Comparison of ENCODE assay signal across 8 cellular contexts in genomic region chr13:109786457-109787134, GRCh38. TPM values are rescaled to one million over a fixed set of nuclear protein-coding genes. Genes with fewer than 3 reads are reported as not detected.
A peak's percentile ranks its signal among the peaks of the same experiment; 100 is the strongest.
DNase-seq lines count a peak whose midpoint lies in the region; ATAC-seq and TF ChIP-seq lines count a peak whose summit lies in the region.

Gene IRS2 (minus strand): TSS chr13:109786583. CDS start chr13:109786053, 530 bp downstream.

- no peak for TF ChIP-seq CTCF in right atrium auricular region (IDR thresholded peaks at IDR 0.05)

- peak within 1 kb of the TSS; percentile 96 to 98 for H3K27ac ChIP-seq in right atrium auricular region

- H3K36me3 ChIP-seq in right atrium auricular region: peaks cover 33% of the 10 kb centered on the region

- peak within 1 kb of the TSS; percentile 83 to 84 for H3K4me3 ChIP-seq in right atrium auricular region

- DNase-seq in NCI-H1436 treated with DMSO at 0.1 percent for 48 hours (lab: John Stamatoyannopoulos, UW) (peak; percentile 51), T-helper 2 cell (peak; percentile 86 to 98 (median 89)), anterior cingulate cortex (lab: John Stamatoyannopoulos, UW) (peak; percentile 68 to 99 (median 94)), right atrium auricular region (ENCODE audit: low spot score) (peak; percentile 98), pulmonary artery endothelial cell (ENCODE audit: low read depth, low spot score) (peak; percentile 62), ureter (ENCODE audit: low spot score) (peak; percentile 93)

- peak; percentile 93 for ATAC-seq in GM18498 (IDR thresholded peaks at IDR 0.05; ENCODE audit: unreplicated experiment)
- peak; percentile 97 for ATAC-seq in HG02852 (IDR thresholded peaks at IDR 0.05; ENCODE audit: unreplicated experiment)

- H3K27me3 ChIP-seq in right atrium auricular region: no peaks in the 10 kb centered on the region

- peaks cover 0 to 57% of the 10 kb centered on the region in 2 donors for H3K4me1 ChIP-seq in right atrium auricular region

- H3K9me3 ChIP-seq in right atrium auricular region: no peaks in the 10 kb centered on the region

RNA-seq across cellular contexts. Expression of gene IRS2, which starts in this region (rescaled TPM):
- 10 to 100 TPM; 21.2 to 57.6 TPM for total RNA-seq in right atrium auricular region
- total RNA-seq in pulmonary artery endothelial cell: 0.46 and 1.0 TPM in 2 replicates
- 6.0 TPM for total RNA-seq in ureter

Comparison
In these comparisons a context has a peak if more than half of its experiments do, and no peak if none do; other contexts are left out.
1. Peak in every context shown above with its lines: DNase-seq, ATAC-seq, H3K4me3 ChIP-seq and H3K27ac ChIP-seq.